In the genomic region with DNA sequence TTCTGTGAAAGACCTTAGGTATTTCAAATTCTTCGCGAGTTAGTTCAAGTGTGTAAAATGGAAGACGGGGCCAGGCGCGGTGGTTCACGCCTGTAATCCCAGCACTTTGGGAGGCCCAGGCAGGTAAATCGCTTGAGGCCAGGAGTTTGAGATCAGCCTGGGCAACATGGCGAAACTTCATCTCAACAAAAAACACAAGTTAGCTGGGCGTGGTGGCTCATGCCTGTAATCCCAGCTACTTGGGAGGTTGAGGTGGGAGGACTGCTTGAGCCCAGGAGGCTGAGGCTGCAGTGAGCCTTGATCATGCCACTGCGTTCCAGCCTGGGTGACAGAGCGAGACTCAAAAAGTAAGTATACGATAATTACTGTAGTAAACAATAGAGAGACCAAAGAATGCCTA, we compare ENCODE assay signal across 8 cellular contexts. TPM values are rescaled to one million over a fixed set of nuclear protein-coding genes. Genes with fewer than 3 reads are reported as not detected.
DNase-seq lines count a peak whose midpoint lies in the region; ATAC-seq and TF ChIP-seq lines count a peak whose summit lies in the region.
"Not testable (repeated sequence)": the region's sequence is repeated elsewhere in the genome, so short reads cannot be mapped to it uniquely, and the experiment has no call there.

No MANE protein-coding gene starts in this region.

- not testable (repeated sequence) for ATAC-seq in CD8-positive, alpha-beta T cell; activated B cell treated with CpG ODN at 0.5 μM for 24 hours (ENCODE audit: low read depth); effector memory CD8-positive, alpha-beta T cell (replicated peaks)

- H3K79me2 ChIP-seq in Karpas-422 (ENCODE audit: low read length): peaks cover 82% of the 10 kb centered on the region
- H3K79me2 ChIP-seq in neural progenitor cell (ENCODE audit: low read depth): peaks cover 83% of the 10 kb centered on the region

- CTCF ChIA-PET in CD8-positive, alpha-beta T cell (lab: Charles Lee); activated B cell treated with CpG ODN at 0.5 μM for 24 hours (lab: Charles Lee): not testable (repeated sequence)

- peaks cover 64% of the 10 kb centered on the region for H3K4me1 ChIP-seq in CD8-positive, alpha-beta T cell (ENCODE audit: insufficient read depth, low read length)
- H3K4me1 ChIP-seq in Karpas-422 (ENCODE audit: low read length) (peaks cover 56% of the 10 kb centered on the region), iPS-20b (ENCODE audit: insufficient read depth, low read length) (peaks cover 17% of the 10 kb centered on the region; the same call in 1 of the 2 replicates), neural progenitor cell (peaks cover 27% of the 10 kb centered on the region), suprapubic skin (peaks cover 47% of the 10 kb centered on the region)

- TF ChIP-seq CTCF in CD8-positive, alpha-beta T cell (IDR thresholded peaks at IDR 0.05); activated B cell treated with CpG ODN at 0.5 μM for 24 hours (IDR thresholded peaks at IDR 0.05); neural progenitor cell (IDR thresholded peaks at IDR 0.05); suprapubic skin (IDR thresholded peaks at IDR 0.05): not testable (repeated sequence)

- H3K9me3 Mint-ChIP-seq in CD8-positive, alpha-beta T cell; activated B cell treated with CpG ODN at 0.5 μM for 24 hours; activated naive CD8-positive, alpha-beta T cell (ENCODE audit: low read depth); effector memory CD8-positive, alpha-beta T cell; neural progenitor cell: not testable (repeated sequence)

- POLR2A ChIA-PET in CD8-positive, alpha-beta T cell (lab: Charles Lee): not testable (repeated sequence)
- POLR2A ChIA-PET in activated B cell treated with CpG ODN at 0.5 μM for 24 hours (lab: Charles Lee): interaction anchor here (0.7 kb wide), 1 partner anchor 36 kb away, joined by 3 read pairs; no protein-coding TSS in a partner anchor

- not testable (repeated sequence) for DNase-seq in CD8-positive, alpha-beta T cell; Karpas-422; activated B cell treated with CpG ODN at 0.5 μM for 24 hours; effector memory CD8-positive, alpha-beta T cell; neural progenitor cell (ENCODE audit: low spot score); suprapubic skin (ENCODE audit: low spot score in 2 of 2)

- TF ChIP-seq POLR2A in suprapubic skin (IDR thresholded peaks at IDR 0.05): not testable (repeated sequence)

- H3K36me3 Mint-ChIP-seq in CD8-positive, alpha-beta T cell: peaks cover 28% of the 10 kb centered on the region
- H3K36me3 Mint-ChIP-seq in activated B cell treated with CpG ODN at 0.5 μM for 24 hours (ENCODE audit: low read depth) (peaks cover 47% of the 10 kb centered on the region), neural progenitor cell (peaks cover 18% of the 10 kb centered on the region)
- not testable (repeated sequence) for H3K36me3 Mint-ChIP-seq in activated naive CD8-positive, alpha-beta T cell
- H3K36me3 Mint-ChIP-seq in effector memory CD8-positive, alpha-beta T cell (ENCODE audit: insufficient read depth): peaks cover 27% of the 10 kb centered on the region

- H3K4me1 Mint-ChIP-seq in CD8-positive, alpha-beta T cell (ENCODE audit: low read depth): peaks cover 67% of the 10 kb centered on the region
- H3K4me1 Mint-ChIP-seq in activated B cell treated with CpG ODN at 0.5 μM for 24 hours (peaks cover 67% of the 10 kb centered on the region), neural progenitor cell (peaks cover 24% of the 10 kb centered on the region)
- peaks cover 63% of the 10 kb centered on the region for H3K4me1 Mint-ChIP-seq in activated naive CD8-positive, alpha-beta T cell (ENCODE audit: low read depth)
- H3K4me1 Mint-ChIP-seq in effector memory CD8-positive, alpha-beta T cell (ENCODE audit: low read depth in 2 of 2): peaks cover 50 to 56% of the 10 kb centered on the region in 2 donors

- not testable (repeated sequence) for H3K27ac ChIP-seq in CD8-positive, alpha-beta T cell (ENCODE audit: low read depth, low read length); Karpas-422 (ENCODE audit: low read length); iPS-20b (ENCODE audit: low read length); neural progenitor cell; suprapubic skin

- H3K9ac ChIP-seq in Karpas-422 (ENCODE audit: low read length) (0 out of 2 replicates have a peak overlapping the region, but pooled peaks have one; percentile 1), iPS-20b (ENCODE audit: low read depth, low read length) (peak overlapping the region; percentile 96; the same call in 1 of the 2 replicates)
- not testable (repeated sequence) for H3K9ac ChIP-seq in neural progenitor cell

- H3F3A ChIP-seq in neural progenitor cell (ENCODE audit: low read depth): not testable (repeated sequence)

- not testable (repeated sequence) for H3K4me3 ChIP-seq in CD8-positive, alpha-beta T cell (ENCODE audit: low read depth, low read length)
- peak overlapping the region; percentile 99 for H3K4me3 ChIP-seq in Karpas-422 (ENCODE audit: low read length)
- H3K4me3 ChIP-seq in iPS-20b (ENCODE audit: low read length): peak overlapping the region; percentile 99
- peak overlapping the region; percentile 85 for H3K4me3 ChIP-seq in neural progenitor cell
- H3K4me3 ChIP-seq in suprapubic skin: peak overlapping the region; percentile 93

- TF ChIP-seq EP300 in suprapubic skin (IDR thresholded peaks at IDR 0.05): not testable (repeated sequence)

- not testable (repeated sequence) for H3K9me2 ChIP-seq in Karpas-422 (replicated peaks; ENCODE audit: insufficient read depth, low read length)

- H3K27me3 ChIP-seq in CD8-positive, alpha-beta T cell (ENCODE audit: insufficient read depth, low read length); Karpas-422 (ENCODE audit: low read length); iPS-20b (ENCODE audit: insufficient read depth, low read length); neural progenitor cell; suprapubic skin: not testable (repeated sequence)

- H2AFZ ChIP-seq in Karpas-422 (ENCODE audit: low read length); neural progenitor cell (replicated peaks): not testable (repeated sequence)

- H3K27me3 Mint-ChIP-seq in CD8-positive, alpha-beta T cell (ENCODE audit: low read depth); activated B cell treated with CpG ODN at 0.5 μM for 24 hours; activated naive CD8-positive, alpha-beta T cell; effector memory CD8-positive, alpha-beta T cell: not testable (repeated sequence)
- H3K27me3 Mint-ChIP-seq in neural progenitor cell (ENCODE audit: insufficient read depth, low read depth): peaks cover 13% of the 10 kb centered on the region

- WGBS in suprapubic skin: 94% methylated on average over 12 of the region's 12 CpGs

- H3K9me3 ChIP-seq in CD8-positive, alpha-beta T cell (ENCODE audit: low read length); Karpas-422 (ENCODE audit: low read length); iPS-20b (ENCODE audit: insufficient read depth, low read depth, low read length); neural progenitor cell (ENCODE audit: low read depth); suprapubic skin: not testable (repeated sequence)

- peak overlapping the region; percentile 21 for H3K27ac Mint-ChIP-seq in CD8-positive, alpha-beta T cell
- H3K27ac Mint-ChIP-seq in activated B cell treated with CpG ODN at 0.5 μM for 24 hours: peak overlapping the region; percentile 50
- H3K27ac Mint-ChIP-seq in activated naive CD8-positive, alpha-beta T cell: peak overlapping the region; percentile 83
- peak overlapping the region; percentile 97 to 99 for H3K27ac Mint-ChIP-seq in effector memory CD8-positive, alpha-beta T cell
- H3K27ac Mint-ChIP-seq in neural progenitor cell: not testable (repeated sequence)

- peak overlapping the region; percentile 93 for H3K4me3 Mint-ChIP-seq in CD8-positive, alpha-beta T cell
- H3K4me3 Mint-ChIP-seq in activated B cell treated with CpG ODN at 0.5 μM for 24 hours (peak overlapping the region; percentile 36), neural progenitor cell (peak overlapping the region; percentile 98)
- peak overlapping the region; percentile 100 for H3K4me3 Mint-ChIP-seq in activated naive CD8-positive, alpha-beta T cell
- peak overlapping the region; percentile 92 to 97 for H3K4me3 Mint-ChIP-seq in effector memory CD8-positive, alpha-beta T cell

- H4K20me1 ChIP-seq in Karpas-422 (ENCODE audit: insufficient read depth, low read depth, low read length): peaks cover 61% of the 10 kb centered on the region
- H4K20me1 ChIP-seq in neural progenitor cell (ENCODE audit: low read depth): peaks cover 63% of the 10 kb centered on the region

- not testable (repeated sequence) for H3K36me3 ChIP-seq in CD8-positive, alpha-beta T cell (ENCODE audit: insufficient read depth, low read length); neural progenitor cell; suprapubic skin
- H3K36me3 ChIP-seq in Karpas-422 (ENCODE audit: insufficient read depth, low read length): peaks cover 19% of the 10 kb centered on the region
- peaks cover 12% of the 10 kb centered on the region; the same call in 1 of the 2 replicates for H3K36me3 ChIP-seq in iPS-20b (ENCODE audit: insufficient read depth, low read depth, low read length)

- intact Hi-C loops in CD8-positive, alpha-beta T cell (cut with DNase I, micrococcal nuclease): loop anchor here (5.0 to 10.0 kb wide), 3 partner anchors 33 to 970 kb away; partner anchors contain the start of genes AK7 (in 1 of the 2) and GLRX5 (in 1 of the 2)
- intact Hi-C loops in activated B cell treated with CpG ODN at 0.5 μM for 24 hours (cut with micrococcal nuclease): loop anchor here (5.0 kb wide), 2 partner anchors 33 to 1347 kb away; partner anchors contain the start of gene DICER1

- H3K4me2 ChIP-seq in Karpas-422 (ENCODE audit: low read depth, low read length, poor library complexity, severe bottlenecking) (peak overlapping the region; percentile 85), neural progenitor cell (peak overlapping the region; percentile 88)

RNA-seq across cellular contexts. Expression of gene PAPOLA, which starts 2.2 kb away (rescaled TPM):
- 100 to 1,000 TPM; 164 to 176 TPM for total RNA-seq in CD8-positive, alpha-beta T cell
- 147 and 313 TPM in 2 replicates for total RNA-seq in Karpas-422 (2014; rRNA removed; shearing (Covaris generic); ENCODE audit: low replicate concordance)
- 205 and 255 TPM in 2 replicates for total RNA-seq in activated B cell treated with CpG ODN at 0.5 μM for 24 hours
- total RNA-seq in neural progenitor cell (ENCODE audit: low replicate concordance): 169 and 235 TPM in 2 replicates
- 100 to 1,000 TPM in 2 of 4 donors, 10 to 100 TPM in 2; 76.6 to 250 (median 110) TPM for total RNA-seq in suprapubic skin

Comparison
In these comparisons a context has a peak if more than half of its experiments do, and no peak if none do; other contexts are left out.
1. H3K4me3 Mint-ChIP-seq: peak in every context shown above with its lines; median percentile 100 in activated naive CD8-positive, alpha-beta T cell; 98 in neural progenitor cell; 94 in effector memory CD8-positive, alpha-beta T cell; 93 in CD8-positive, alpha-beta T cell; 36 in activated B cell treated with CpG ODN at 0.5 μM for 24 hours.